In the genomic region with DNA sequence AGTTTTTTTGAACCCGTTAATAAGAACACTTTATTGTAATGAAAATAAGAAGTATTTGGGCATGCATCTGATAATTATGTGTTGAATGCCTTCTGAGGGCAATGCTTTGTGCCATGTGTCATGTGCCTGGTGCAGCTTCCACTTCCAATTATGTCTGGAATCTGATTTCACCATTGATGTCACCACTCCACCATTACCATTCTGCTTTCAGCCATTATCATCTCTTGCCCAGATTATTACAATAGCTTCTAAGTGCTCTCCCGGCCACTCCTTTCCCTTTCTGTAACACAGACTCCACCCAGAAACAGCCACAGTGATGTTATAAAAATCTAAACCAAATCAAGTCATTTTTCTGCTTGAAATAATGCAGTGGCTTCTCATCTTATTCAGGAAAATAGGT, we compare ENCODE assay signal across 28 cellular contexts.
DNase-seq lines count a peak whose midpoint lies in the region; ATAC-seq and TF ChIP-seq lines count a peak whose summit lies in the region.
"Had no signal": no experiment of that assay in that cellular context is flagged by ENCODE, and none has a peak within 500 bp of the region (broad histone marks: within the 10 kb centered on the region; RNA-seq: fewer than 3 reads in every experiment).

No MANE protein-coding gene starts in this region.

- H3K4me1 ChIP-seq in heart right ventricle, result peaks cover 4 to 41% (median 36%) of the 10 kb centered on the region in 9 donors
- peaks cover 0 to 8% (median 0%) of the 10 kb centered on the region in 6 donors for H3K4me1 ChIP-seq in spleen
- H3K4me1 ChIP-seq in esophagus muscularis mucosa, result peaks cover 11 to 36% (median 14%) of the 10 kb centered on the region in 4 donors
- H3K4me1 ChIP-seq: Peyer's patch, psoas muscle had no signal

- TF ChIP-seq CTCF in heart right ventricle (IDR thresholded peaks at IDR 0.05) (no peak), spleen (IDR thresholded peaks at IDR 0.05 in 8 of 11, conservative IDR thresholded peaks at IDR 0.05 in 3 of 11) (no peak), esophagus muscularis mucosa (IDR thresholded peaks at IDR 0.05) (no peak)

- 35 to 36% methylated on average over 2 of the region's 2 CpGs for WGBS in heart right ventricle, 2 donors
- 72 to 88% (median 80%) methylated on average over 2 of the region's 2 CpGs for WGBS in spleen, 5 donors
- WGBS in esophagus muscularis mucosa, result 79% methylated on average over 2 of the region's 2 CpGs

- H3K36me3 ChIP-seq in heart right ventricle (no peaks in the 10 kb centered on the region), spleen (no peaks in the 10 kb centered on the region), esophagus muscularis mucosa (no peaks in the 10 kb centered on the region)
- H3K36me3 ChIP-seq: brain microvascular endothelial cell, Peyer's patch had no signal

- peak; percentile 3 for DNase-seq in NCI-H2227 treated with DMSO at 0.1 percent for 48 hours (lab: John Stamatoyannopoulos, UW)
- DNase-seq in NCI-H2227 (lab: John Stamatoyannopoulos, UW; ENCODE audit: unreplicated experiment), result no peak
- DNase-seq in NCI-H748 (lab: John Stamatoyannopoulos, UW; ENCODE audit: unreplicated experiment), result peak; percentile 65
- peak in 1 of 2 donors; percentile 32 for DNase-seq in heart right ventricle
- no peak for DNase-seq in spleen
- no peak for DNase-seq in NCI-H146 (lab: John Stamatoyannopoulos, UW)
- DNase-seq in esophagus muscularis mucosa (ENCODE audit: extremely low spot score), result no peak
- DNase-seq: 8988T; activated CD4-positive, alpha-beta T cell treated with anti-CD3 and anti-CD28 coated beads for 36 hours; activated CD8-positive, alpha-beta T cell treated with anti-CD3 and anti-CD28 coated beads for 36 hours; amniotic stem cell; brain microvascular endothelial cell; dorsolateral prefrontal cortex; H7; NCI-H1092 treated with DMSO at 0.1 percent for 48 hours; NCI-H2107; NCI-H524 treated with DMSO at 0.1 percent for 48 hours; Peyer's patch; psoas muscle; SIG-M5; stimulated activated CD4-positive, alpha-beta T cell treated with anti-CD3 and anti-CD28 coated beads, Interleukin-15, amount 100 ng/mL, for 24 hours; substantia nigra; T1000 had no signal

- TF ChIP-seq POLR2A in spleen (IDR thresholded peaks at IDR 0.05) (no peak), esophagus muscularis mucosa (IDR thresholded peaks at IDR 0.05; ENCODE audit: low read depth) (no peak)

- H3K27me3 ChIP-seq in heart right ventricle (no peaks in the 10 kb centered on the region), spleen (replicated peaks in 1 of 7) (no peaks in the 10 kb centered on the region), esophagus muscularis mucosa (no peaks in the 10 kb centered on the region)
- H3K27me3 ChIP-seq: brain microvascular endothelial cell, dorsolateral prefrontal cortex, Peyer's patch had no signal

- intact Hi-C loops in heart right ventricle (cut with DNase I), result no loop called here
- intact Hi-C loops in spleen (cut with DNase I; ENCODE audit: low total_unique reads), result no loop called here
- intact Hi-C loops in esophagus muscularis mucosa (cut with DNase I), result no loop called here

- H3K4me3 ChIP-seq in heart right ventricle, result no peak overlapping the region
- H3K4me3 ChIP-seq in spleen, result no peak overlapping the region
- H3K4me3 ChIP-seq in esophagus muscularis mucosa, result no peak overlapping the region
- H3K4me3 ChIP-seq: dorsolateral prefrontal cortex, Peyer's patch, psoas muscle had no signal

- no peak for TF ChIP-seq EP300 in esophagus muscularis mucosa (IDR thresholded peaks at IDR 0.05)

- H3K9me3 ChIP-seq in heart right ventricle, result no peaks in the 10 kb centered on the region
- H3K9me3 ChIP-seq in spleen, result no peaks in the 10 kb centered on the region
- no peaks in the 10 kb centered on the region for H3K9me3 ChIP-seq in esophagus muscularis mucosa
- H3K9me3 ChIP-seq: Peyer's patch, psoas muscle had no signal

- H3K27ac ChIP-seq in heart right ventricle (peak overlapping the region; percentile 9 to 83 (median 64)), spleen (peak overlapping the region in 6 of 8 donors; percentile 11 to 62 (median 48)), esophagus muscularis mucosa (replicated peaks in 1 of 4) (no peak overlapping the region)
- H3K27ac ChIP-seq: brain microvascular endothelial cell, C4-2B, dorsolateral prefrontal cortex, Peyer's patch, psoas muscle, VCaP had no signal

- ATAC-seq in heart right ventricle, result peak; percentile 74 to 94 (median 88)
- no peak for ATAC-seq in HG03139 (IDR thresholded peaks at IDR 0.05; ENCODE audit: unreplicated experiment)
- ATAC-seq: activated CD4-positive, alpha-beta T cell treated with anti-CD3 and anti-CD28 coated beads for 36 hours; activated CD8-positive, alpha-beta T cell treated with anti-CD3 and anti-CD28 coated beads for 36 hours; natural killer cell treated with Interleukin-12 subunit alpha and Interleukin-12 subunit beta and Interleukin-15 and Interleukin-18, amount 100 ng/mL, for 72 hours; psoas muscle; stimulated activated memory B cell treated with anti-CD40 and anti-IgM and Interleukin-4, amounts not matched to agents 10 μg/mL and 1 μg/mL and 100 μg/mL, for 72 hours had no signal

Comparison
In these comparisons a context has a peak if more than half of its experiments do, and no peak if none do; other contexts are left out.
1. DNase-seq: peak in NCI-H2227 treated with DMSO at 0.1 percent for 48 hours (single experiment) and NCI-H748 (single experiment); none in NCI-H2227 (single experiment), spleen (single experiment), NCI-H146 (single experiment) and esophagus muscularis mucosa (single experiment).
2. H3K27ac ChIP-seq: peak in heart right ventricle (10 of 10) and spleen (6 of 8); none in esophagus muscularis mucosa (0 of 4).